ENCODE assay signal across 9 cellular contexts in the genomic region with DNA sequence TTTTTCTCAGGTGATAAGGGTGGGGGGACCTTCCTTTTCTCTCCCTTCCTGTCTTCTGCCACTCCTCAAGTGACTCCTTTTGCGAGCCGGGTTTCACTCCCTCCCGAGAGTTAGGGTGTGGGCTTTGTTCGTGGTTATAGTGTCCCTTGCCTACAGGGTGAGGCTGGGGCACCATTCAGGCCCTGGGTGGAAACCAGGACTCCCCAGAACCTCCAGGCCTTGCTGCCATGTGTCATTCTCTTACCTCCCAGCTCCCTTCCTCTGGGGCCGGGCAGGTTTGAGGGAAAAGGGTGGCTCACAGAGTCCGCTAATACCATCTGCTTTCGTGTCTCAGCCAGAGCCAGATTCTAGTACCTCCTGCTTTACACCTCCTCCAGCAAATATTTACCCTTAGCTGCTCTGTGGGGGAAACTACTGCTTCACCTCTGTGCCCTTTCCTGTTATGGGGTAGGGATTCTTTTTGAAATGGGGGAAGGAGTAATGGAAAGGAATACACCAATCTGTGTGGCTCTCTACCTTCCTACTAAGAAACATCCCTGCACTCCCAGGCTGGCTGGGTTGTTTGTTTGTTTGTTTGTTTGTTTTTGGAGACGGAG. TPM values are rescaled to one million over a fixed set of nuclear protein-coding genes. Genes with fewer than 3 reads are reported as not detected.
DNase-seq lines count a peak whose midpoint lies in the region; ATAC-seq and TF ChIP-seq lines count a peak whose summit lies in the region.
"Had no signal": no experiment of that assay in that cellular context is flagged by ENCODE, and none has a peak within 500 bp of the region (broad histone marks: within the 10 kb centered on the region; RNA-seq: fewer than 3 reads in every experiment).

No MANE protein-coding gene starts in this region.

- no peaks in the 10 kb centered on the region for H3K9me3 ChIP-seq in MG63

- peaks cover 68% of the 10 kb centered on the region for H3K4me1 Mint-ChIP-seq in central memory CD8-positive, alpha-beta T cell

- DNase-seq in BJ (ENCODE audit: low read depth), result no peak
- no peak for DNase-seq in MG63
- no peak for DNase-seq in central memory CD8-positive, alpha-beta T cell (ENCODE audit: low spot score in 2 of 2)
- peak; percentile 67 for DNase-seq in myocyte (ENCODE audit: low read depth)
- DNase-seq in activated effector memory CD4-positive, alpha-beta T cell treated with Interleukin-2 at 50 U/mL for 16 hours, result no peak

- POLR2A ChIA-PET in BJ (lab: Charles Lee), result interaction anchor here (0.5 to 1.1 kb wide), 2 partner anchors 73 to 201 kb away, joined by 3 to 6 read pairs; no protein-coding TSS in a partner anchor

- H3K9me3 Mint-ChIP-seq in central memory CD8-positive, alpha-beta T cell, result no peaks in the 10 kb centered on the region

- H3K27me3 ChIP-seq in BJ (ENCODE audit: control insufficient read depth, insufficient read depth, low read length) (no peaks in the 10 kb centered on the region), MG63 (no peaks in the 10 kb centered on the region)

- H3K36me3 ChIP-seq in BJ (ENCODE audit: control insufficient read depth, insufficient read depth, low read length), result no peaks in the 10 kb centered on the region
- peaks cover 61% of the 10 kb centered on the region for H3K36me3 ChIP-seq in MG63

- peaks cover 22% of the 10 kb centered on the region for H3K36me3 Mint-ChIP-seq in central memory CD8-positive, alpha-beta T cell (ENCODE audit: insufficient read depth)

- H3K27ac Mint-ChIP-seq in central memory CD8-positive, alpha-beta T cell (ENCODE audit: low read depth), result peak overlapping the region; percentile 89

- H3K27me3 Mint-ChIP-seq in central memory CD8-positive, alpha-beta T cell, result no peaks in the 10 kb centered on the region

- H3K4me3 ChIP-seq in BJ (ENCODE audit: low read depth, low read length), result peak overlapping the region; percentile 100
- H3K4me3 ChIP-seq in MG63, result peak overlapping the region; percentile 99

- H3K4me3 Mint-ChIP-seq in central memory CD8-positive, alpha-beta T cell, result peak overlapping the region; percentile 87

- CTCF ChIA-PET in BJ (lab: Yijun Ruan, JAX), result interaction anchor here (0.7 to 1.4 kb wide), 5 partner anchors 10 to 120 kb away, joined by 3 to 7 read pairs (median 4); no protein-coding TSS in a partner anchor

- no peak for TF ChIP-seq CTCF in BJ (IDR thresholded peaks at IDR 0.05; ENCODE audit: insufficient read depth, low read depth, low read length)

- no peak for ATAC-seq in central memory CD8-positive, alpha-beta T cell (replicated peaks; ENCODE audit: extremely low read depth, poor library complexity, severe bottlenecking)
- ATAC-seq in HG03280 (IDR thresholded peaks at IDR 0.05; ENCODE audit: unreplicated experiment) (no peak), HG02938 (IDR thresholded peaks at IDR 0.05; ENCODE audit: unreplicated experiment) (no peak), HG03457 (IDR thresholded peaks at IDR 0.05; ENCODE audit: unreplicated experiment) (no peak)

RNA-seq across cellular contexts. Expression of a gene that starts 2.8 kb away (rescaled TPM):
- 592 and 970 TPM in 2 replicates for polyA plus RNA-seq in BJ (2011; rRNA removed)
- 439 and 477 TPM in 2 replicates for polyA minus RNA-seq in BJ (2011; rRNA and poly(A)+ RNA removed)
- 476 and 621 TPM in 2 replicates for total RNA-seq in MG63 (2014; rRNA removed; shearing (Covaris generic); ENCODE audit: low replicate concordance)
- total RNA-seq in myocyte, result 350 and 441 TPM in 2 replicates
- polyA plus RNA-seq in myocyte (2012), result 758 TPM

RNA-seq across cellular contexts. Expression of a gene that starts 31.3 kb away (rescaled TPM):
- polyA plus RNA-seq in BJ (2011; rRNA removed), result 230 and 357 TPM in 2 replicates
- 285 and 376 TPM in 2 replicates for polyA minus RNA-seq in BJ (2011; rRNA and poly(A)+ RNA removed)
- total RNA-seq in MG63 (2014; rRNA removed; shearing (Covaris generic); ENCODE audit: low replicate concordance), result 252 and 669 TPM in 2 replicates
- total RNA-seq in myocyte, result 228 and 269 TPM in 2 replicates
- polyA plus RNA-seq in myocyte (2012), result 276 TPM

RNA-seq across cellular contexts. Expression of a gene that starts 32.5 kb away (rescaled TPM):
- 0.18 and 0.25 TPM in 2 replicates for polyA plus RNA-seq in BJ (2011; rRNA removed)
- polyA minus RNA-seq in BJ (2011; rRNA and poly(A)+ RNA removed), result not detected in 2 replicates
- total RNA-seq in MG63 (2014; rRNA removed; shearing (Covaris generic); ENCODE audit: low replicate concordance), result 0.30 TPM in 1 of 2 replicates, not detected in the other
- total RNA-seq in myocyte, result 0.13 and 0.57 TPM in 2 replicates
- 1.4 TPM for polyA plus RNA-seq in myocyte (2012)
- total RNA-seq: dermis microvascular lymphatic vessel endothelial cell had no signal
